Comparison of ENCODE assay signal across 11 cellular contexts in genomic region chr14:86296173-86296572, GRCh38.
DNase-seq lines count a peak whose midpoint lies in the region; ATAC-seq and TF ChIP-seq lines count a peak whose summit lies in the region.
"Had no signal": no experiment of that assay in that cellular context is flagged by ENCODE, and none has a peak within 500 bp of the region (broad histone marks: within the 10 kb centered on the region; RNA-seq: fewer than 3 reads in every experiment).

No MANE protein-coding gene starts in this region.

- no peaks in the 10 kb centered on the region for H3K9me3 ChIP-seq in BE2C

- H3K4me3 ChIP-seq in BE2C (ENCODE audit: low read depth, low read length) (no peak overlapping the region), fibroblast of pulmonary artery (replicated peaks; ENCODE audit: low read depth, low read length) (no peak overlapping the region)

- DNase-seq in BE2C: peak; percentile 73
- peak; percentile 19 for DNase-seq in NAMALWA (ENCODE audit: low spot score)
- peak; percentile 58 for DNase-seq in NCI-H526 treated with DMSO at 0.1 percent for 48 hours (lab: John Stamatoyannopoulos, UW)
- peak; percentile 64 for DNase-seq in fibroblast of pulmonary artery (ENCODE audit: low read depth)
- DNase-seq in DMS79 (lab: John Stamatoyannopoulos, UW): no peak
- DNase-seq in NOMO-1 treated with dmso at 0.1 percent for 144 hours (lab: John Stamatoyannopoulos, UW; ENCODE audit: unreplicated experiment): no peak
- DNase-seq: activated T-cell treated with anti-CD3 and anti-CD28 coated beads, Interleukin-2, amount 50 U/mL, for 48 hours; CD4-positive, alpha-beta memory T cell; cortex of kidney had no signal

- H3K36me3 ChIP-seq in BE2C: no peaks in the 10 kb centered on the region

- no peaks in the 10 kb centered on the region for H3K27me3 ChIP-seq in BE2C

- H3K4me1 ChIP-seq in BE2C: peaks cover 18% of the 10 kb centered on the region

- TF ChIP-seq CTCF in BE2C (IDR thresholded peaks at IDR 0.05; ENCODE audit: low read depth, low read length) (no peak), fibroblast of pulmonary artery (IDR thresholded peaks at IDR 0.05; ENCODE audit: low read length, missing control alignments) (no peak)

- ATAC-seq in GM19023 (IDR thresholded peaks at IDR 0.05; ENCODE audit: unreplicated experiment) (no peak), HG02852 (IDR thresholded peaks at IDR 0.05; ENCODE audit: unreplicated experiment) (no peak)

Comparison
In these comparisons a context has a peak if more than half of its experiments do, and no peak if none do; other contexts are left out.
1. DNase-seq: peak in BE2C (single experiment), NAMALWA (single experiment), NCI-H526 treated with DMSO at 0.1 percent for 48 hours (single experiment) and fibroblast of pulmonary artery (single experiment); none in DMS79 (single experiment) and NOMO-1 treated with dmso at 0.1 percent for 144 hours (single experiment).